Comparison of ENCODE assay signal across 8 cellular contexts in the genomic region with DNA sequence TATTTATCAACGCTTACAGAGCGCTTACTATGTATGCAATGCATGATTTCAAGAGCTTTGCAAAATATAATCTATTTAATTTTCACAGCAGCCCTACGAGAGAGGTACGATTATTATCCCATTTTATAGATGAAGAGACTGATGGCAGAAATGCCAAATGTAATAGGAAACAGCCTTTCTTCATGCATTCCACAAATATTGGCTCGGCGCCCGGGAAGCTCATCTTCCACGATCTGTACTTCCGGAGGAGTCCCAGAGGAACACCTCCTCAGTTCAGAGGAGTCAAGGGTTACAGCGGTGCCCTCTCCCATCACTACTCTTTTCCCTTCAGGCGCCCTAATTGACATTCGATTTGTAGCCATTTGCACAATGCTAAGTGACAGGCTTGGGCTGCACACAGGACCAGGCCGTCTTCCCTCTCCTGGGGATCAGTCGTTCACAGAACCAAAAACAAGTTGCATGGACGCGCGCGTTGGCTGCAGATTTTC. TPM values are rescaled to one million over a fixed set of nuclear protein-coding genes. Genes with fewer than 3 reads are reported as not detected.
DNase-seq lines count a peak whose midpoint lies in the region; ATAC-seq and TF ChIP-seq lines count a peak whose summit lies in the region.

No MANE protein-coding gene starts in this region.

- H3K14ac ChIP-seq in mesenchymal stem cell (ENCODE audit: low read length in 2 of 2) = no peak overlapping the region

- H3K4ac ChIP-seq in mesenchymal stem cell (ENCODE audit: low read depth in 1 of 2, low read length in 2 of 2) = no peak overlapping the region

- H3K23ac ChIP-seq in mesenchymal stem cell (ENCODE audit: low read length in 2 of 2) = peak overlapping the region in 1 of 2 experiments; percentile 23

- H3K79me1 ChIP-seq in mesenchymal stem cell (replicated peaks; ENCODE audit: low read length, poor library complexity, severe bottlenecking) = peaks cover 4% of the 10 kb centered on the region

- H2BK5ac ChIP-seq in mesenchymal stem cell (ENCODE audit: low read depth, low read length, poor library complexity, severe bottlenecking) = no peak overlapping the region

- peaks cover 21% of the 10 kb centered on the region for H3K4me1 Mint-ChIP-seq in central memory CD8-positive, alpha-beta T cell

- H4K8ac ChIP-seq in mesenchymal stem cell (ENCODE audit: low read length) = no peak overlapping the region

- peak overlapping the region in 1 of 2 experiments; percentile 56 for H2BK12ac ChIP-seq in mesenchymal stem cell (ENCODE audit: low read length in 2 of 2)

- ATAC-seq in HCT116 (peak; percentile 0; the same call in 1 of the 2 replicates), HG03108 (IDR thresholded peaks at IDR 0.05; ENCODE audit: unreplicated experiment) (no peak), GM21381 (IDR thresholded peaks at IDR 0.05; ENCODE audit: unreplicated experiment) (no peak)
- no peak for ATAC-seq in central memory CD8-positive, alpha-beta T cell (replicated peaks; ENCODE audit: extremely low read depth, poor library complexity, severe bottlenecking)

- no peak overlapping the region for H4K91ac ChIP-seq in mesenchymal stem cell (ENCODE audit: low read length)

- DNase-seq in AG10803 (ENCODE audit: low read depth) (peak; percentile 82), HCT116 (ENCODE audit: low read depth, low spot score) (no peak), NCI-H82 (lab: John Stamatoyannopoulos, UW) (peak; percentile 96), mesenchymal stem cell (no peak)
- DNase-seq in central memory CD8-positive, alpha-beta T cell (ENCODE audit: low spot score in 2 of 2) = no peak
- DNase-seq in stimulated activated CD4-positive, alpha-beta T cell treated with anti-CD3 and anti-CD28 coated beads, Interleukin-4, amount 100 ng/mL, for 24 hours = no peak

- RAD21 ChIA-PET in HCT116 (lab: Charles Lee; ENCODE audit: low non-redundant PET in 1 of 2, low total read pairs in 2 of 2, uncharacterized antibody in 2 of 2, unreplicated experiment in 2 of 2) = interaction anchor here (0.5 to 0.6 kb wide), 2 partner anchors 70 to 408 kb away, joined by 3 read pairs; no protein-coding TSS in a partner anchor

- no peak overlapping the region for H3K4me3 Mint-ChIP-seq in central memory CD8-positive, alpha-beta T cell

- H3K9ac ChIP-seq in HCT116 (ENCODE audit: low read length) = no peak overlapping the region
- peak overlapping the region; percentile 59 for H3K9ac ChIP-seq in mesenchymal stem cell (ENCODE audit: low read length)

- H4K20me1 ChIP-seq in HCT116 (ENCODE audit: insufficient read depth) = no peaks in the 10 kb centered on the region; the same call in 1 of the 2 replicates

- TSS peak; percentile 89 for BruUV-seq in HCT116 (replicated peaks; lab: Mats Ljungman, UMichigan)

- H2AFZ ChIP-seq in HCT116 (ENCODE audit: low read depth, low read length, poor library complexity, severe bottlenecking) (no peak overlapping the region), mesenchymal stem cell (ENCODE audit: low read depth, low read length) (no peak overlapping the region)

- no peak overlapping the region for H2BK15ac ChIP-seq in mesenchymal stem cell (ENCODE audit: low read depth, poor library complexity, severe bottlenecking)

- H2AK5ac ChIP-seq in mesenchymal stem cell (ENCODE audit: low read length, severe bottlenecking) = no peak overlapping the region

- no peaks in the 10 kb centered on the region for H3K36me3 ChIP-seq in HCT116 (ENCODE audit: control insufficient read depth in 1 of 2, insufficient read depth in 2 of 2, low read length in 2 of 2)
- H3K36me3 ChIP-seq in mesenchymal stem cell (ENCODE audit: control insufficient read depth in 1 of 2, insufficient read depth in 2 of 2, low read depth in 1 of 2, low read length in 2 of 2) = no peaks in the 10 kb centered on the region

- TF ChIP-seq CTCF in AG10803 (conservative IDR thresholded peaks at IDR 0.05; ENCODE audit: low read length) (no peak), HCT116 (IDR thresholded peaks at IDR 0.05 in 2 of 3, conservative IDR thresholded peaks at IDR 0.05 in 1 of 3; ENCODE audit: borderline replicate concordance in 1 of 3, insufficient read depth in 1 of 3, low read depth in 2 of 3, low read length in 2 of 3) (no peak)

- H3K9me2 ChIP-seq in HCT116 (ENCODE audit: insufficient read depth) = no peaks in the 10 kb centered on the region

- H3K27me3 ChIP-seq in HCT116 (ENCODE audit: insufficient read depth, low read length) (no peaks in the 10 kb centered on the region), mesenchymal stem cell (ENCODE audit: control insufficient read depth in 1 of 2, insufficient read depth in 1 of 2, low read length in 2 of 2) (no peaks in the 10 kb centered on the region)

- H3K18ac ChIP-seq in mesenchymal stem cell (ENCODE audit: low read depth in 1 of 2, low read length in 2 of 2) = peak overlapping the region in 1 of 2 experiments; percentile 54

- H3K79me2 ChIP-seq in HCT116 (ENCODE audit: insufficient read depth, low read length) = peaks cover 35% of the 10 kb centered on the region

- H2BK120ac ChIP-seq in mesenchymal stem cell (ENCODE audit: low read depth, low read length) = no peak overlapping the region

- no peaks in the 10 kb centered on the region for H3K27me3 Mint-ChIP-seq in central memory CD8-positive, alpha-beta T cell

- H3K27ac ChIP-seq in HCT116 (ENCODE audit: low read depth, low read length) (peak overlapping the region; percentile 99), mesenchymal stem cell (ENCODE audit: low read length, poor library complexity, severe bottlenecking) (peak overlapping the region; percentile 57)

- peak; percentile 0 for TF ChIP-seq POLR2A in HCT116 (IDR thresholded peaks at IDR 0.05; ENCODE audit: borderline replicate concordance, extremely low read depth, insufficient read depth, insufficient read length)

- POLR2A ChIA-PET in HCT116 (lab: Charles Lee) = interaction anchor here (0.7 kb wide), 1 partner anchor 128 kb away, joined by 5 read pairs; no protein-coding TSS in a partner anchor

- H3K9me3 Mint-ChIP-seq in central memory CD8-positive, alpha-beta T cell = no peaks in the 10 kb centered on the region

- H3K27ac Mint-ChIP-seq in central memory CD8-positive, alpha-beta T cell (ENCODE audit: low read depth) = peak overlapping the region; percentile 53

- H3K9me3 ChIP-seq in HCT116 (ENCODE audit: control insufficient read depth in 1 of 2, insufficient read depth in 1 of 2, low read depth in 1 of 2, low read length in 2 of 2) (no peaks in the 10 kb centered on the region), mesenchymal stem cell (ENCODE audit: control insufficient read depth, low read length) (no peaks in the 10 kb centered on the region)

- no peak for TF ChIP-seq RAD21 in HCT116 (IDR thresholded peaks at IDR 0.05; ENCODE audit: low read depth)

- CTCF ChIA-PET in HCT116 (lab: Charles Lee) = no interaction called here

- peaks cover 30 to 53% of the 10 kb centered on the region in 2 experiments for H3K4me1 ChIP-seq in HCT116 (ENCODE audit: control insufficient read depth in 1 of 2, insufficient read depth in 2 of 2, low read length in 2 of 2)
- peaks cover 23% of the 10 kb centered on the region for H3K4me1 ChIP-seq in mesenchymal stem cell (ENCODE audit: control insufficient read depth, insufficient read depth, low read depth, low read length)

- intact Hi-C loops in HCT116 (cut with micrococcal nuclease) = loop anchor here (10.0 kb wide), 1 partner anchor 265 kb away; no protein-coding TSS in a partner anchor

- WGBS in mesenchymal stem cell = 1% methylated on average over 14 of the region's 18 CpGs

- H3K4me3 ChIP-seq in AG10803 (ENCODE audit: low read length) (peak overlapping the region; percentile 38), HCT116 (replicated peaks in 1 of 2; ENCODE audit: low read depth in 1 of 2, low read length in 2 of 2) (peak overlapping the region in 1 of 2 experiments; percentile 17; a peak in 2 of 4 replicates), mesenchymal stem cell (ENCODE audit: insufficient read depth in 1 of 2, low read depth in 1 of 2, low read length in 2 of 2) (peak overlapping the region in 1 of 2 experiments; percentile 88)

- peaks cover 9% of the 10 kb centered on the region for H3K36me3 Mint-ChIP-seq in central memory CD8-positive, alpha-beta T cell (ENCODE audit: insufficient read depth)

- H3K4me2 ChIP-seq in HCT116 (ENCODE audit: low read length) (peak overlapping the region; percentile 87), mesenchymal stem cell (ENCODE audit: low read length, poor library complexity, severe bottlenecking) (peak overlapping the region; percentile 73)

TF ChIP-seq in HCT116, 20 proteins besides CTCF, POLR2A, EP300 and RAD21 (continues in another document):
- TF ChIP-seq ELF1 (IDR thresholded peaks at IDR 0.05; ENCODE audit: borderline replicate concordance, low read depth) = no peak
- no peak for TF ChIP-seq ZNF274 (IDR thresholded peaks at IDR 0.05; ENCODE audit: low read depth, low read length)
- TF ChIP-seq SP1 (IDR thresholded peaks at IDR 0.05; ENCODE audit: low read depth) = no peak
- TF ChIP-seq, protein P1, sequence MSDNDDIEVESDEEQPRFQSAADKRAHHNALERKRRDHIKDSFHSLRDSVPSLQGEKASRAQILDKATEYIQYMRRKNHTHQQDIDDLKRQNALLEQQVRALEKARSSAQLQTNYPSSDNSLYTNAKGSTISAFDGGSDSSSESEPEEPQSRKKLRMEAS (IDR thresholded peaks at IDR 0.05) = no peak

RNA-seq across cellular contexts. Expression of a gene that starts 1.1 kb away (rescaled TPM):
- total RNA-seq in HCT116 (2021; ENCODE audit: unreplicated experiment) = 47.6 TPM
- 29.0 and 30.2 TPM in 2 replicates for polyA plus RNA-seq in HCT116 (2012)
- 40.0 TPM for polyA plus RNA-seq in mesenchymal stem cell (2013, experiment 1 of 2)
- 36.9 TPM for polyA plus RNA-seq in mesenchymal stem cell (2013, experiment 2 of 2)

RNA-seq across cellular contexts. Expression of a gene that starts 9.0 kb away (rescaled TPM):
- 296 TPM for total RNA-seq in HCT116 (2021; ENCODE audit: unreplicated experiment)
- 311 and 325 TPM in 2 replicates for polyA plus RNA-seq in HCT116 (2012)
- polyA plus RNA-seq in mesenchymal stem cell (2013, experiment 1 of 2) = 284 TPM
- 308 TPM for polyA plus RNA-seq in mesenchymal stem cell (2013, experiment 2 of 2)

Comparison
In these comparisons a context has a peak if more than half of its experiments do, and no peak if none do; other contexts are left out.
1. DNase-seq: peak in AG10803 (single experiment) and NCI-H82 (single experiment); none in HCT116 (single experiment), central memory CD8-positive, alpha-beta T cell (0 of 2), mesenchymal stem cell (single experiment) and stimulated activated CD4-positive, alpha-beta T cell treated with anti-CD3 and anti-CD28 coated beads, Interleukin-4, amount 100 ng/mL, for 24 hours (single experiment).